In genomic region chr4:80202190-80202711, GRCh38 we compare ENCODE assay signal across 8 cellular contexts. TPM values are rescaled to one million over a fixed set of nuclear protein-coding genes. Genes with fewer than 3 reads are reported as not detected.
DNase-seq lines count a peak whose midpoint lies in the region; ATAC-seq and TF ChIP-seq lines count a peak whose summit lies in the region.

No MANE protein-coding gene starts in this region.

- 0 to 1% (median 1%) methylated on average over 12 to 58 of the region's 58 CpGs for WGBS in stomach, 5 donors

- peaks cover 25 to 36% (median 33%) of the 10 kb centered on the region in 4 donors for H3K4me1 ChIP-seq in stomach

- H3K36me3 ChIP-seq in stomach: peaks cover 0 to 1% (median 0%) of the 10 kb centered on the region in 4 donors

- TF ChIP-seq CTCF in fibroblast of mammary gland (conservative IDR thresholded peaks at IDR 0.05; ENCODE audit: control insufficient read depth, insufficient read depth, low read depth, low read length) (no peak), nephron (IDR thresholded peaks at IDR 0.05; ENCODE audit: unreplicated experiment in 3 of 3) (peak; percentile 70 to 93 (median 75)), stomach (IDR thresholded peaks at IDR 0.05) (peak in 5 of 7 experiments; percentile 73 to 89 (median 82))

- H3K4me1 Mint-ChIP-seq in nephron: peaks cover 19% of the 10 kb centered on the region

- peaks cover 96% of the 10 kb centered on the region for H3K27me3 Mint-ChIP-seq in nephron (ENCODE audit: low read depth)

- H3K27ac Mint-ChIP-seq in nephron: no peak overlapping the region

- TF ChIP-seq POLR2A in stomach (IDR thresholded peaks at IDR 0.05): no peak

- peak; percentile 61 for DNase-seq in ACHN
- peak; percentile 58 for DNase-seq in NOMO-1 treated with dmso at 0.1 percent for 144 hours (lab: John Stamatoyannopoulos, UW; ENCODE audit: unreplicated experiment)
- DNase-seq in activated T-helper 1 cell treated with Interleukin-2 at 50 U/mL for 16 hours (ENCODE audit: low read depth): peak; percentile 66
- peak; percentile 60 for DNase-seq in fibroblast of mammary gland (ENCODE audit: low read depth)
- peak; percentile 87 for DNase-seq in stomach

- no peaks in the 10 kb centered on the region for H3K36me3 Mint-ChIP-seq in nephron (ENCODE audit: low read depth)

- in situ Hi-C loops in ACHN (cut with HindIII; ENCODE audit: low pct_ligation_motif_present, low pct_unique_long_range_greater_than_20kb, low sequenced_read_pairs): no loop called here

- no peak for TF ChIP-seq EP300 in stomach (IDR thresholded peaks at IDR 0.05)

- H3K27ac ChIP-seq in stomach: peak overlapping the region; percentile 9 to 90 (median 77)

- peak overlapping the region; percentile 65 to 86 (median 73) for H3K4me3 Mint-ChIP-seq in nephron

- ATAC-seq in GM18868 (IDR thresholded peaks at IDR 0.05; ENCODE audit: unreplicated experiment) (peak; percentile 75), HG03097 (IDR thresholded peaks at IDR 0.05; ENCODE audit: low FRiP score, unreplicated experiment) (peak; percentile 63)

- H3K27me3 ChIP-seq in stomach: peaks cover 0 to 70% (median 17%) of the 10 kb centered on the region in 3 donors

- no peaks in the 10 kb centered on the region for H3K9me3 Mint-ChIP-seq in nephron

- intact Hi-C loops in stomach (cut with DNase I; ENCODE audit: low total_unique reads): no loop called here

- H3K9me3 ChIP-seq in stomach: no peaks in the 10 kb centered on the region

- peak overlapping the region; percentile 52 for H3K4me3 ChIP-seq in fibroblast of mammary gland (ENCODE audit: control insufficient read depth, low read depth, low read length)
- peak overlapping the region; percentile 68 to 76 (median 70) for H3K4me3 ChIP-seq in stomach

RNA-seq across cellular contexts. Expression of gene PRDM8, which starts 4.9 kb away (rescaled TPM):
- total RNA-seq in stomach: 10 to 100 TPM in 1 of 5 donors, 1 to 10 TPM in 3, not detected in 1; 1.6 to 22.8 (median 4.6) TPM
- 1 to 10 TPM; 2.4 to 2.9 (median 2.5) TPM for polyA plus RNA-seq in stomach

Comparison
In these comparisons a context has a peak if more than half of its experiments do, and no peak if none do; other contexts are left out.
1. Peak in every context shown above with its lines: DNase-seq, ATAC-seq, H3K4me3 ChIP-seq and H3K27ac ChIP-seq.